Comparison of ENCODE assay signal across 20 cellular contexts in genomic region chr2:19617251-19617650, GRCh38.
DNase-seq lines count a peak whose midpoint lies in the region; ATAC-seq and TF ChIP-seq lines count a peak whose summit lies in the region.
"Had no signal": no experiment of that assay in that cellular context is flagged by ENCODE, and none has a peak within 500 bp of the region (broad histone marks: within the 10 kb centered on the region; RNA-seq: fewer than 3 reads in every experiment).

No MANE protein-coding gene starts in this region.

- no peak overlapping the region for H3K27ac ChIP-seq in dorsolateral prefrontal cortex
- H3K27ac ChIP-seq: Peyer's patch had no signal

- no peak for ATAC-seq in stimulated activated naive B cell treated with anti-CD40 and anti-IgM and Interleukin-4, amounts not matched to agents 10 μg/mL and 1 μg/mL and 100 μg/mL, for 72 hours (replicated peaks)
- ATAC-seq in HG03196 (IDR thresholded peaks at IDR 0.05; ENCODE audit: unreplicated experiment), result no peak
- ATAC-seq: K562 had no signal

- TF ChIP-seq CTCF in epithelial cell of esophagus (IDR thresholded peaks at IDR 0.05; ENCODE audit: insufficient read depth, low read depth, low read length, missing control alignments) (no peak), dorsolateral prefrontal cortex (IDR thresholded peaks at IDR 0.05 in 54 of 56, conservative IDR thresholded peaks at IDR 0.05 in 2 of 56; ENCODE audit: low read depth in 1 of 56, partially characterized antibody in 56 of 56) (no peak)

- H3K4me1 Mint-ChIP-seq in stimulated activated naive B cell treated with anti-CD40 and anti-IgM and Interleukin-4, amounts not matched to agents 10 μg/mL and 1 μg/mL and 100 μg/mL, for 72 hours, result no peaks in the 10 kb centered on the region
- H3K4me1 Mint-ChIP-seq: CD14-positive monocyte, H9 had no signal

- H3K4me3 ChIP-seq in epithelial cell of esophagus (ENCODE audit: low read length), result no peak overlapping the region
- no peak overlapping the region for H3K4me3 ChIP-seq in dorsolateral prefrontal cortex
- H3K4me3 ChIP-seq: K562, MG63, Peyer's patch had no signal

- H3K4me3 Mint-ChIP-seq in stimulated activated naive B cell treated with anti-CD40 and anti-IgM and Interleukin-4, amounts not matched to agents 10 μg/mL and 1 μg/mL and 100 μg/mL, for 72 hours, result no peak overlapping the region
- H3K4me3 Mint-ChIP-seq: CD14-positive monocyte, H9 had no signal

- peaks cover 0 to 3% of the 10 kb centered on the region in 2 donors for H3K36me3 Mint-ChIP-seq in stimulated activated naive B cell treated with anti-CD40 and anti-IgM and Interleukin-4, amounts not matched to agents 10 μg/mL and 1 μg/mL and 100 μg/mL, for 72 hours
- H3K36me3 Mint-ChIP-seq: CD14-positive monocyte had no signal

- no peaks in the 10 kb centered on the region for H3K27me3 ChIP-seq in dorsolateral prefrontal cortex
- H3K27me3 ChIP-seq: MG63, Peyer's patch had no signal

- intact Hi-C loops in dorsolateral prefrontal cortex (cut with DNase I), result no loop called here

- H3K27me3 Mint-ChIP-seq in stimulated activated naive B cell treated with anti-CD40 and anti-IgM and Interleukin-4, amounts not matched to agents 10 μg/mL and 1 μg/mL and 100 μg/mL, for 72 hours, result peaks cover 5% of the 10 kb centered on the region in 2 donors

- peak; percentile 19 for DNase-seq in A172 (ENCODE audit: low spot score)
- peak; percentile 22 for DNase-seq in ELF-1 (ENCODE audit: low read depth, low spot score)
- DNase-seq in NCI-H524 treated with DMSO at 0.1 percent for 48 hours (lab: John Stamatoyannopoulos, UW), result peak; percentile 81
- peak; percentile 33 for DNase-seq in epithelial cell of esophagus (ENCODE audit: low read depth)
- DNase-seq in stimulated activated naive B cell treated with anti-CD40 and anti-IgM and Interleukin-4, amounts not matched to agents 10 μg/mL and 1 μg/mL and 100 μg/mL, for 72 hours, result no peak
- DNase-seq in dorsolateral prefrontal cortex, result no peak
- DNase-seq in T-helper 9 cell, result no peak
- DNase-seq: Caco-2, DMS79, GDM1, H9, MG63, NCI-H1105 treated with DMSO at 0.1 percent for 48 hours, NCI-H2081 treated with DMSO at 0.1 percent for 48 hours, NCI-H748 treated with DMSO at 0.1 percent for 48 hours, Peyer's patch, SHP77 had no signal

- no peak overlapping the region for H3K27ac Mint-ChIP-seq in stimulated activated naive B cell treated with anti-CD40 and anti-IgM and Interleukin-4, amounts not matched to agents 10 μg/mL and 1 μg/mL and 100 μg/mL, for 72 hours
- H3K27ac Mint-ChIP-seq: CD14-positive monocyte, H9 had no signal

- H3K9me3 Mint-ChIP-seq in stimulated activated naive B cell treated with anti-CD40 and anti-IgM and Interleukin-4, amounts not matched to agents 10 μg/mL and 1 μg/mL and 100 μg/mL, for 72 hours, result peaks cover 22 to 26% of the 10 kb centered on the region in 2 donors

Comparison
In these comparisons a context has a peak if more than half of its experiments do, and no peak if none do; other contexts are left out.
1. DNase-seq: peak in A172 (single experiment), ELF-1 (single experiment), NCI-H524 treated with DMSO at 0.1 percent for 48 hours (single experiment) and epithelial cell of esophagus (single experiment); none in stimulated activated naive B cell treated with anti-CD40 and anti-IgM and Interleukin-4, amounts not matched to agents 10 μg/mL and 1 μg/mL and 100 μg/mL, for 72 hours (single experiment), dorsolateral prefrontal cortex (0 of 10) and T-helper 9 cell (single experiment).